Comparison of ENCODE assay signal across 18 cellular contexts in genomic region chr16:62738631-62739030, GRCh38.
"Had no signal": no experiment of that assay in that cellular context is flagged by ENCODE, and none has a peak within 500 bp of the region (broad histone marks: within the 10 kb centered on the region; RNA-seq: fewer than 3 reads in every experiment).

No MANE protein-coding gene starts in this region.

- H3K36me3 Mint-ChIP-seq: activated naive CD4-positive, alpha-beta T cell treated with anti-CD3 and anti-CD28 coated beads, Interleukin-2, amount 50 U/mL, for 24 hours; type B pancreatic cell had no signal

- H3K4me3 Mint-ChIP-seq: activated CD4-positive, alpha-beta memory T cell treated with anti-CD3 and anti-CD28 coated beads, Interleukin-2, amount 10 ng/mL, durations not matched to agents 7 days and 5 days; activated CD4-positive, alpha-beta T cell treated with anti-CD3 and anti-CD28 coated beads for 36 hours; activated naive CD4-positive, alpha-beta T cell treated with anti-CD3 and anti-CD28 coated beads, Interleukin-2, amount 50 U/mL, for 24 hours; activated T-cell treated with anti-CD3 and anti-CD28 coated beads, Interleukin-2, amount 50 U/mL, for 4 hours; dendritic cell treated with granulocyte-macrophage colony-stimulating factor and Interleukin-4, amounts not matched to agents 40 ng/mL and 50 ng/mL, for 4 days; endodermal cell; naive thymus-derived CD8-positive, alpha-beta T cell; T-helper 1 cell treated with Interleukin-12 subunit alpha and Interleukin-12 subunit beta and Interleukin-4 antibody, amounts not matched to agents 30 μg/mL and 1 μg/mL, for 36 hours; type B pancreatic cell had no signal

- H3K27me3 Mint-ChIP-seq: activated CD4-positive, alpha-beta memory T cell treated with anti-CD3 and anti-CD28 coated beads, Interleukin-2, amount 10 ng/mL, durations not matched to agents 7 days and 5 days; activated CD4-positive, alpha-beta T cell treated with anti-CD3 and anti-CD28 coated beads for 36 hours; activated naive CD4-positive, alpha-beta T cell treated with anti-CD3 and anti-CD28 coated beads, Interleukin-2, amount 50 U/mL, for 24 hours; dendritic cell treated with granulocyte-macrophage colony-stimulating factor and Interleukin-4, amounts not matched to agents 40 ng/mL and 50 ng/mL, for 4 days; naive thymus-derived CD8-positive, alpha-beta T cell; type B pancreatic cell had no signal

- H3K27ac ChIP-seq: adrenal gland, brain microvascular endothelial cell, neutrophil, right atrium auricular region had no signal

- DNase-seq: activated CD4-positive, alpha-beta memory T cell treated with anti-CD3 and anti-CD28 coated beads, Interleukin-2, amount 10 ng/mL, durations not matched to agents 7 days and 5 days; activated CD4-positive, alpha-beta T cell treated with anti-CD3 and anti-CD28 coated beads for 36 hours; activated effector memory CD4-positive, alpha-beta T cell treated with anti-CD3 and anti-CD28 coated beads, Interleukin-2, amount 50 U/mL, for 16 hours; activated T-cell treated with anti-CD3 and anti-CD28 coated beads, Interleukin-2, amount 50 U/mL, for 4 hours; adrenal gland; brain microvascular endothelial cell; cerebellar nuclear complex; endodermal cell; naive thymus-derived CD8-positive, alpha-beta T cell; stimulated activated CD4-positive, alpha-beta T cell treated with anti-CD3 and anti-CD28 coated beads, Interleukin-15, amount 100 ng/mL, for 24 hours; stimulated activated CD4-positive, alpha-beta T cell treated with anti-CD3 and anti-CD28 coated beads, Interleukin-4, amount 100 ng/mL, for 1 hour; stimulated activated naive CD4-positive, alpha-beta T cell had no signal

- H3K9me3 Mint-ChIP-seq: endodermal cell, type B pancreatic cell had no signal

- H3K4me1 ChIP-seq: adrenal gland, right atrium auricular region had no signal

- H3K4me1 Mint-ChIP-seq: activated CD4-positive, alpha-beta memory T cell treated with anti-CD3 and anti-CD28 coated beads, Interleukin-2, amount 10 ng/mL, durations not matched to agents 7 days and 5 days; activated CD4-positive, alpha-beta T cell treated with anti-CD3 and anti-CD28 coated beads for 36 hours; activated naive CD4-positive, alpha-beta T cell treated with anti-CD3 and anti-CD28 coated beads, Interleukin-2, amount 50 U/mL, for 24 hours; endodermal cell; naive thymus-derived CD8-positive, alpha-beta T cell had no signal

- H3K27me3 ChIP-seq: adrenal gland, brain microvascular endothelial cell, neutrophil, right atrium auricular region had no signal

- H3K9me3 ChIP-seq: adrenal gland, neutrophil, right atrium auricular region had no signal

- H3K4me3 ChIP-seq: adrenal gland, right atrium auricular region had no signal

- H3K36me3 ChIP-seq: adrenal gland, brain microvascular endothelial cell, neutrophil, right atrium auricular region had no signal

- H3K27ac Mint-ChIP-seq: activated CD4-positive, alpha-beta memory T cell treated with anti-CD3 and anti-CD28 coated beads, Interleukin-2, amount 10 ng/mL, durations not matched to agents 7 days and 5 days; activated CD4-positive, alpha-beta T cell treated with anti-CD3 and anti-CD28 coated beads for 36 hours; activated naive CD4-positive, alpha-beta T cell treated with anti-CD3 and anti-CD28 coated beads, Interleukin-2, amount 50 U/mL, for 24 hours; dendritic cell treated with granulocyte-macrophage colony-stimulating factor and Interleukin-4, amounts not matched to agents 40 ng/mL and 50 ng/mL, for 4 days; endodermal cell; naive thymus-derived CD8-positive, alpha-beta T cell; T-helper 1 cell treated with Interleukin-12 subunit alpha and Interleukin-12 subunit beta and Interleukin-4 antibody, amounts not matched to agents 30 μg/mL and 1 μg/mL, for 36 hours; type B pancreatic cell had no signal
